Comparison of ENCODE assay signal across 27 cellular contexts in the genomic region with DNA sequence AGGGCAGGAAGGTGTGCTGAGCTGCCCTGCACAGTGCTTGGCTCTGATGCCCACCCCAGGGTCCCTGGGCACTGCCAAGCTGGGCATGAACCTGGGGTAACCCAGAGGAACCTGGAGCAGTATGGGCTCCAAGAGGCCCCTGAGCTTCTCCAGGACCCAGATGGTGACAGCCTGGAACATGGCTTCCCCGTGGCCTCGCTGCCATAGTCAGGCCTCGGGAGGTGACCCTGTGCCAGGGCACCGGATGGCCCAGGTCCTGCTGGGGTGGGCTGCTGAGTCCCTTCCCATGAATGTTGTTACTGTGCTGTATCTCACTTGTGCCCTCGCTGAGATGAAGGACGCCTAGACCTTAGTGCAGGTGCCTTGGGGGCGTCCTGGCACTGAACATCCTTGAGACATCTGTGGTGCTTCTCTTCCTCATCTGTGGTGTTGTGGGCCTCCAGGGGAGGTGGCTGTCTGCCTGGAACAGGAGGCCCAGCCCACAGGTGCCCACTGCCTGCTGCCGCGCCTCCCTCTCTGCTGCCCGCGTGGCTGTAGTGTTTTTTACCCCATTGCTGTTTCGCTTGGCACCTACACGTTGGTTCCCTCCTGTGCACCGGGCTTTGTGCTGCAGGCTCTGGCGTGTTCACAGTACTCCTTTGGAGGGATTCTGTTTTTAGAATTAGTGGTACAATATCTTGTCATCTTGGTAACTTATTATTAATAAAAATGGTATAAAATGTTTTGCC.
"Had no signal": no experiment of that assay in that cellular context is flagged by ENCODE, and none has a peak within 500 bp of the region (broad histone marks: within the 10 kb centered on the region; RNA-seq: fewer than 3 reads in every experiment).

No MANE protein-coding gene starts in this region.

- H3K27me3 ChIP-seq: neutrophil, right atrium auricular region, thyroid gland, vagina had no signal

- DNase-seq: dermis blood vessel endothelial cell; effector memory CD4-positive, alpha-beta T cell; erythroblast; esophagus squamous epithelium; foreskin melanocyte; glutamatergic neuron; heart right ventricle; hippocampal formation; left ventricle myocardium superior; natural killer cell; stimulated activated CD4-positive, alpha-beta T cell treated with anti-CD3 and anti-CD28 coated beads, Interleukin-12 subunit alpha, Interleukin-12 subunit beta, amount 100 ng/mL, for 4 hours; stimulated activated CD4-positive, alpha-beta T cell treated with anti-CD3 and anti-CD28 coated beads, Interleukin-1b, Interleukin-23, amount 100 ng/mL, for 48 hours; stimulated activated CD4-positive, alpha-beta T cell treated with anti-CD3 and anti-CD28 coated beads, Interleukin-4, amount 100 ng/mL, for 1 hour; stimulated activated naive CD4-positive, alpha-beta T cell treated with Interleukin-2 at 50 U/mL for 16 hours; stomach; thyroid gland; trophoblast cell had no signal

- ATAC-seq: heart right ventricle; left ventricle myocardium superior; natural killer cell; sciatic nerve; stimulated activated effector memory CD8-positive, alpha-beta T cell treated with anti-CD3 and anti-CD28 coated beads, Interleukin-12 subunit alpha, Interleukin-12 subunit beta, amount 100 ng/mL, for 72 hours had no signal

- H3K36me3 Mint-ChIP-seq: natural killer cell; stimulated activated effector memory CD8-positive, alpha-beta T cell treated with anti-CD3 and anti-CD28 coated beads, Interleukin-12 subunit alpha, Interleukin-12 subunit beta, amount 100 ng/mL, for 72 hours had no signal

- H3K36me3 ChIP-seq: esophagus squamous epithelium, heart right ventricle, neutrophil, prostate gland, right atrium auricular region, stomach, thyroid gland, vagina had no signal

- H3K4me3 Mint-ChIP-seq: memory B cell; natural killer cell; stimulated activated effector memory CD8-positive, alpha-beta T cell treated with anti-CD3 and anti-CD28 coated beads, Interleukin-12 subunit alpha, Interleukin-12 subunit beta, amount 100 ng/mL, for 72 hours had no signal

- H3K4me1 Mint-ChIP-seq: memory B cell; natural killer cell; stimulated activated effector memory CD8-positive, alpha-beta T cell treated with anti-CD3 and anti-CD28 coated beads, Interleukin-12 subunit alpha, Interleukin-12 subunit beta, amount 100 ng/mL, for 72 hours had no signal

- H3K27ac ChIP-seq: coronary artery, esophagus squamous epithelium, heart right ventricle, neutrophil, prostate gland, right atrium auricular region, stomach, thyroid gland, vagina had no signal

- H3K27me3 Mint-ChIP-seq: memory B cell had no signal

- H3K9me3 Mint-ChIP-seq: natural killer cell; stimulated activated effector memory CD8-positive, alpha-beta T cell treated with anti-CD3 and anti-CD28 coated beads, Interleukin-12 subunit alpha, Interleukin-12 subunit beta, amount 100 ng/mL, for 72 hours had no signal

- H3K4me2 ChIP-seq: smooth muscle cell had no signal

- H3K4me1 ChIP-seq: esophagus squamous epithelium, heart right ventricle, prostate gland, right atrium auricular region, stomach, thyroid gland, vagina had no signal

- H3K4me3 ChIP-seq: coronary artery, esophagus squamous epithelium, heart right ventricle, lung, prostate gland, right atrium auricular region, smooth muscle cell, stomach, thyroid gland, vagina had no signal

- H3K9me3 ChIP-seq: esophagus squamous epithelium, neutrophil, prostate gland, right atrium auricular region, stomach, thyroid gland, vagina had no signal

- H3K27ac Mint-ChIP-seq: memory B cell; natural killer cell; stimulated activated effector memory CD8-positive, alpha-beta T cell treated with anti-CD3 and anti-CD28 coated beads, Interleukin-12 subunit alpha, Interleukin-12 subunit beta, amount 100 ng/mL, for 72 hours had no signal
